Comparison of ENCODE assay signal across 40 cellular contexts in genomic region chr22:23356094-23356493, GRCh38.
"Had no signal": no experiment of that assay in that cellular context is flagged by ENCODE, and none has a peak within 500 bp of the region (broad histone marks: within the 10 kb centered on the region; RNA-seq: fewer than 3 reads in every experiment).

No MANE protein-coding gene starts in this region.

- H3K27ac ChIP-seq: adrenal gland, ascending aorta, body of pancreas, brain microvascular endothelial cell, breast epithelium, cardiac muscle cell had no signal

- H3K27me3 Mint-ChIP-seq: activated naive CD8-positive, alpha-beta T cell treated with anti-CD3 and anti-CD28 coated beads for 36 hours had no signal

- ATAC-seq: activated naive CD4-positive, alpha-beta T cell treated with anti-CD3 and anti-CD28 coated beads, Interleukin-2, amount 50 U/mL, for 72 hours; activated naive CD8-positive, alpha-beta T cell treated with anti-CD3 and anti-CD28 coated beads, Interleukin-2, amount 50 U/mL, for 24 hours; activated T-cell treated with anti-CD3 and anti-CD28 coated beads, Interleukin-2, amount 50 U/mL, for 4 hours; activated T-cell treated with anti-CD3 and anti-CD28 coated beads, Interleukin-2, amount 50 U/mL, for 72 hours; activated T-helper 17 cell treated with anti-CD3 and anti-CD28 coated beads, Interleukin-2, amount 50 U/mL, for 72 hours; body of pancreas had no signal

- H3K4me3 Mint-ChIP-seq: activated naive CD4-positive, alpha-beta T cell treated with anti-CD3 and anti-CD28 coated beads for 36 hours; activated naive CD4-positive, alpha-beta T cell treated with anti-CD3 and anti-CD28 coated beads, Interleukin-2, amount 10 ng/mL, durations not matched to agents 7 days and 5 days; activated naive CD4-positive, alpha-beta T cell treated with anti-CD3 and anti-CD28 coated beads, Interleukin-2, amount 50 U/mL, for 24 hours; activated naive CD8-positive, alpha-beta T cell; activated naive CD8-positive, alpha-beta T cell treated with anti-CD3 and anti-CD28 coated beads for 36 hours; activated naive CD8-positive, alpha-beta T cell treated with anti-CD3 and anti-CD28 coated beads, Interleukin-2, amount 10 ng/mL, durations not matched to agents 7 days and 5 days; activated naive CD8-positive, alpha-beta T cell treated with anti-CD3 and anti-CD28 coated beads, Interleukin-2, amount 50 U/mL, for 24 hours; activated T-cell treated with anti-CD3 and anti-CD28 coated beads, Interleukin-2, amount 50 U/mL, for 24 hours; activated T-cell treated with anti-CD3 and anti-CD28 coated beads, Interleukin-2, amount 50 U/mL, for 4 hours; activated T-cell treated with anti-CD3 and anti-CD28 coated beads, Interleukin-2, amount 50 U/mL, for 72 hours; activated T-helper 1 cell treated with anti-CD3 and anti-CD28 coated beads, Interleukin-12 subunit alpha, Interleukin-12 subunit beta, Interleukin-2, Interleukin-4 antibody, amounts not matched to agents 30 ng/mL and 10 ng/mL and 1 ng/mL, durations not matched to agents 14 hours and 24 hours and 36 hours; activated T-helper 17 cell treated with anti-CD3 and anti-CD28 coated beads, Interleukin-2, amount 50 U/mL, for 72 hours; brain; central memory CD8-positive, alpha-beta T cell had no signal

- H3K4me3 ChIP-seq: adrenal gland, ascending aorta, body of pancreas, breast epithelium, cardiac muscle cell had no signal

- H3K27me3 ChIP-seq: adrenal gland, ascending aorta, body of pancreas, breast epithelium had no signal

- H3K36me3 ChIP-seq: adrenal gland, ascending aorta, brain microvascular endothelial cell, breast epithelium, cardiac muscle cell had no signal

- H3K9me3 ChIP-seq: adrenal gland, ascending aorta, body of pancreas, breast epithelium had no signal

- FAIRE-seq: astrocyte, bronchial epithelial cell had no signal

- DNase-seq: activated effector memory CD4-positive, alpha-beta T cell treated with anti-CD3 and anti-CD28 coated beads, Interleukin-2, amount 50 U/mL, for 16 hours; activated effector memory CD4-positive, alpha-beta T cell treated with Interleukin-2 at 50 U/mL for 16 hours; activated gamma-delta T cell; activated gamma-delta T cell treated with Interleukin-2 at 50 U/mL for 16 hours; activated naive CD4-positive, alpha-beta T cell; activated naive CD4-positive, alpha-beta T cell treated with anti-CD3 and anti-CD28 coated beads for 36 hours; activated naive CD4-positive, alpha-beta T cell treated with anti-CD3 and anti-CD28 coated beads, Interleukin-2, amount 10 ng/mL, durations not matched to agents 7 days and 5 days; activated naive CD4-positive, alpha-beta T cell treated with anti-CD3 and anti-CD28 coated beads, Interleukin-2, amount 50 U/mL, for 16 hours; activated naive CD4-positive, alpha-beta T cell treated with Interleukin-2 at 50 U/mL for 16 hours; activated naive CD8-positive, alpha-beta T cell treated with anti-CD3 and anti-CD28 coated beads for 36 hours; activated naive CD8-positive, alpha-beta T cell treated with anti-CD3 and anti-CD28 coated beads, Interleukin-2, amount 10 ng/mL, durations not matched to agents 7 days and 5 days; activated naive CD8-positive, alpha-beta T cell treated with anti-CD3 and anti-CD28 coated beads, Interleukin-2, amount 50 U/mL, for 24 hours; activated T-cell treated with anti-CD3 and anti-CD28 coated beads, Interleukin-2, amount 50 U/mL, for 1 hour; activated T-cell treated with anti-CD3 and anti-CD28 coated beads, Interleukin-2, amount 50 U/mL, for 24 hours; activated T-cell treated with anti-CD3 and anti-CD28 coated beads, Interleukin-2, amount 50 U/mL, for 4 hours; activated T-cell treated with anti-CD3 and anti-CD28 coated beads, Interleukin-2, amount 50 U/mL, for 48 hours; activated T-cell treated with anti-CD3 and anti-CD28 coated beads, Interleukin-2, amount 50 U/mL, for 72 hours; adrenal gland; amniotic stem cell; amygdala; anterior cingulate cortex; aorta; body of pancreas; brain microvascular endothelial cell; caudate nucleus; central memory CD4-positive, alpha-beta T cell; cerebellar nuclear complex had no signal

- H3K27ac Mint-ChIP-seq: activated naive CD4-positive, alpha-beta T cell treated with anti-CD3 and anti-CD28 coated beads for 36 hours; activated naive CD4-positive, alpha-beta T cell treated with anti-CD3 and anti-CD28 coated beads, Interleukin-2, amount 10 ng/mL, durations not matched to agents 7 days and 5 days; activated naive CD4-positive, alpha-beta T cell treated with anti-CD3 and anti-CD28 coated beads, Interleukin-2, amount 50 U/mL, for 24 hours; activated naive CD4-positive, alpha-beta T cell treated with anti-CD3 and anti-CD28 coated beads, Interleukin-2, amount 50 U/mL, for 72 hours; activated naive CD8-positive, alpha-beta T cell; activated naive CD8-positive, alpha-beta T cell treated with anti-CD3 and anti-CD28 coated beads for 36 hours; activated naive CD8-positive, alpha-beta T cell treated with anti-CD3 and anti-CD28 coated beads, Interleukin-2, amount 10 ng/mL, durations not matched to agents 7 days and 5 days; activated naive CD8-positive, alpha-beta T cell treated with anti-CD3 and anti-CD28 coated beads, Interleukin-2, amount 50 U/mL, for 24 hours; activated T-cell treated with anti-CD3 and anti-CD28 coated beads, Interleukin-2, amount 50 U/mL, for 24 hours; activated T-cell treated with anti-CD3 and anti-CD28 coated beads, Interleukin-2, amount 50 U/mL, for 72 hours; activated T-helper 1 cell treated with anti-CD3 and anti-CD28 coated beads, Interleukin-12 subunit alpha, Interleukin-12 subunit beta, Interleukin-2, Interleukin-4 antibody, amounts not matched to agents 30 ng/mL and 10 ng/mL and 1 ng/mL, durations not matched to agents 14 hours and 24 hours and 36 hours; activated T-helper 17 cell treated with anti-CD3 and anti-CD28 coated beads, Interleukin-2, amount 50 U/mL, for 72 hours; activated T-helper 2 cell treated with anti-CD3 and anti-CD28 coated beads, Interferon-gamma antibody, Interleukin-2, Interleukin-4, amounts not matched to agents 10 μg/mL and 5 μg/mL and 100 μg/mL, durations not matched to agents 14 hours and 24 hours and 36 hours; brain had no signal

- H3K4me1 Mint-ChIP-seq: activated naive CD4-positive, alpha-beta T cell treated with anti-CD3 and anti-CD28 coated beads, Interleukin-2, amount 50 U/mL, for 24 hours; activated naive CD8-positive, alpha-beta T cell treated with anti-CD3 and anti-CD28 coated beads for 36 hours; activated naive CD8-positive, alpha-beta T cell treated with anti-CD3 and anti-CD28 coated beads, Interleukin-2, amount 50 U/mL, for 24 hours; brain; central memory CD8-positive, alpha-beta T cell had no signal

- H3K9me3 Mint-ChIP-seq: activated naive CD4-positive, alpha-beta T cell treated with anti-CD3 and anti-CD28 coated beads for 36 hours; activated naive CD4-positive, alpha-beta T cell treated with anti-CD3 and anti-CD28 coated beads, Interleukin-2, amount 10 ng/mL, durations not matched to agents 7 days and 5 days; activated naive CD4-positive, alpha-beta T cell treated with anti-CD3 and anti-CD28 coated beads, Interleukin-2, amount 50 U/mL, for 24 hours; activated naive CD4-positive, alpha-beta T cell treated with anti-CD3 and anti-CD28 coated beads, Interleukin-2, amount 50 U/mL, for 72 hours; activated naive CD8-positive, alpha-beta T cell treated with anti-CD3 and anti-CD28 coated beads for 36 hours; activated naive CD8-positive, alpha-beta T cell treated with anti-CD3 and anti-CD28 coated beads, Interleukin-2, amount 10 ng/mL, durations not matched to agents 7 days and 5 days; activated naive CD8-positive, alpha-beta T cell treated with anti-CD3 and anti-CD28 coated beads, Interleukin-2, amount 50 U/mL, for 24 hours; activated T-cell treated with anti-CD3 and anti-CD28 coated beads, Interleukin-2, amount 50 U/mL, for 24 hours; activated T-cell treated with anti-CD3 and anti-CD28 coated beads, Interleukin-2, amount 50 U/mL, for 4 hours; activated T-cell treated with anti-CD3 and anti-CD28 coated beads, Interleukin-2, amount 50 U/mL, for 72 hours; activated T-helper 1 cell treated with anti-CD3 and anti-CD28 coated beads, Interleukin-12 subunit alpha, Interleukin-12 subunit beta, Interleukin-2, Interleukin-4 antibody, amounts not matched to agents 30 ng/mL and 10 ng/mL and 1 ng/mL, durations not matched to agents 14 hours and 24 hours and 36 hours; activated T-helper 17 cell treated with anti-CD3 and anti-CD28 coated beads, Interleukin-2, amount 50 U/mL, for 72 hours; activated T-helper 2 cell treated with anti-CD3 and anti-CD28 coated beads, Interferon-gamma antibody, Interleukin-2, Interleukin-4, amounts not matched to agents 10 μg/mL and 5 μg/mL and 100 μg/mL, durations not matched to agents 14 hours and 24 hours and 36 hours; brain; central memory CD8-positive, alpha-beta T cell had no signal

- H3K4me1 ChIP-seq: adrenal gland, ascending aorta, body of pancreas, breast epithelium had no signal

- H3K36me3 Mint-ChIP-seq: activated naive CD4-positive, alpha-beta T cell treated with anti-CD3 and anti-CD28 coated beads, Interleukin-2, amount 10 ng/mL, durations not matched to agents 7 days and 5 days; activated naive CD4-positive, alpha-beta T cell treated with anti-CD3 and anti-CD28 coated beads, Interleukin-2, amount 50 U/mL, for 24 hours; activated naive CD4-positive, alpha-beta T cell treated with anti-CD3 and anti-CD28 coated beads, Interleukin-2, amount 50 U/mL, for 72 hours; activated naive CD8-positive, alpha-beta T cell; activated naive CD8-positive, alpha-beta T cell treated with anti-CD3 and anti-CD28 coated beads for 36 hours; activated naive CD8-positive, alpha-beta T cell treated with anti-CD3 and anti-CD28 coated beads, Interleukin-2, amount 10 ng/mL, durations not matched to agents 7 days and 5 days; brain had no signal
